8 cellular contexts compared by ENCODE assay signal in genomic region chr14:99946652-99947489, GRCh38.
DNase-seq lines count a peak whose midpoint lies in the region; ATAC-seq, FAIRE-seq and TF ChIP-seq lines count a peak whose summit lies in the region.

No MANE protein-coding gene starts in this region.

- no peak for FAIRE-seq in H54 (lab: Jason Lieb, UNC)

- H2AFZ ChIP-seq in neuronal stem cell (ENCODE audit: low read length): no peak overlapping the region

- no peaks in the 10 kb centered on the region for H3K79me1 ChIP-seq in neuronal stem cell (ENCODE audit: low read depth, low read length)

- no peak overlapping the region for H4K8ac ChIP-seq in neuronal stem cell (ENCODE audit: low read depth, low read length)

- POLR2A ChIA-PET in activated CD8-positive, alpha-beta T cell treated with anti-CD3 and anti-CD28 coated beads, Interleukin-2, amount 10 ng/mL, durations not matched to agents 7 days and 5 days (lab: Charles Lee): no interaction called here

- no CpG with 5 or more reads among the region's 33 CpGs for WGBS in neuronal stem cell (ENCODE audit: extremely low coverage in 2 of 2, insufficient read length in 2 of 2, insufficient replicate concordance in 1 of 2), 2 donors
- WGBS in upper lobe of left lung, 2 donors: 38 to 42% methylated on average over 26 to 32 of the region's 33 CpGs

- H2BK15ac ChIP-seq in neuronal stem cell (ENCODE audit: low read length): no peak overlapping the region

- no peak overlapping the region for H2BK12ac ChIP-seq in neuronal stem cell (ENCODE audit: low read length)

- no peaks in the 10 kb centered on the region for H3K27me3 ChIP-seq in neuronal stem cell (ENCODE audit: control insufficient read depth in 3 of 3, insufficient read depth in 3 of 3, low read depth in 1 of 3, low read length in 3 of 3)
- no peaks in the 10 kb centered on the region for H3K27me3 ChIP-seq in upper lobe of left lung

- H3K36me3 Mint-ChIP-seq in activated CD8-positive, alpha-beta T cell treated with anti-CD3 and anti-CD28 coated beads, Interleukin-2, amount 10 ng/mL, durations not matched to agents 7 days and 5 days (ENCODE audit: low read depth): no peaks in the 10 kb centered on the region

- H2BK5ac ChIP-seq in neuronal stem cell (ENCODE audit: low read length): peak overlapping the region; percentile 32

- H3K14ac ChIP-seq in neuronal stem cell (ENCODE audit: low read length): no peak overlapping the region

- H3K27ac ChIP-seq in neuronal stem cell (replicated peaks; ENCODE audit: low read length) (no peak overlapping the region), upper lobe of left lung (peak overlapping the region in 1 of 4 donors; percentile 1)

- H3K4me2 ChIP-seq in neuronal stem cell (ENCODE audit: insufficient read depth, low read length, poor library complexity, severe bottlenecking): no peak overlapping the region

- H3K4me3 ChIP-seq in epithelial cell of proximal tubule (ENCODE audit: low read depth, low read length) (peak overlapping the region; percentile 6), neuronal stem cell (ENCODE audit: low read length in 2 of 2) (no peak overlapping the region), upper lobe of left lung (no peak overlapping the region)

- TF ChIP-seq POLR2A in H54 (IDR thresholded peaks at IDR 0.05; ENCODE audit: low read depth, low read length): no peak
- TF ChIP-seq POLR2A in upper lobe of left lung (IDR thresholded peaks at IDR 0.05): no peak

- peaks cover 0 to under 1% of the 10 kb centered on the region in 2 donors for H3K9me3 ChIP-seq in neuronal stem cell (replicated peaks in 1 of 2; ENCODE audit: control insufficient read depth in 2 of 2, insufficient read depth in 1 of 2, low read depth in 1 of 2, low read length in 2 of 2)
- H3K9me3 ChIP-seq in upper lobe of left lung: no peaks in the 10 kb centered on the region

- TF ChIP-seq EP300 in upper lobe of left lung (IDR thresholded peaks at IDR 0.05): no peak

- no peak overlapping the region for H3K27ac Mint-ChIP-seq in activated CD8-positive, alpha-beta T cell treated with anti-CD3 and anti-CD28 coated beads, Interleukin-2, amount 10 ng/mL, durations not matched to agents 7 days and 5 days

- ATAC-seq in activated CD8-positive, alpha-beta T cell treated with anti-CD3 and anti-CD28 coated beads, Interleukin-2, amount 10 ng/mL, durations not matched to agents 7 days and 5 days: peak; percentile 86
- ATAC-seq in upper lobe of left lung (ENCODE audit: low FRiP score in 2 of 2): peak; percentile 60 to 61

- peaks cover 15% of the 10 kb centered on the region for H3K27me3 Mint-ChIP-seq in activated CD8-positive, alpha-beta T cell treated with anti-CD3 and anti-CD28 coated beads, Interleukin-2, amount 10 ng/mL, durations not matched to agents 7 days and 5 days (ENCODE audit: low read depth)

- H3K23ac ChIP-seq in neuronal stem cell (ENCODE audit: low read depth, low read length, poor library complexity): peak overlapping the region; percentile 9

- H3K18ac ChIP-seq in neuronal stem cell (ENCODE audit: low read length): no peak overlapping the region

- H3K9ac ChIP-seq in neuronal stem cell (ENCODE audit: low read depth, low read length, poor library complexity): no peak overlapping the region

- peaks cover 7 to 17% of the 10 kb centered on the region in 2 donors for H3K4me1 ChIP-seq in neuronal stem cell (ENCODE audit: control insufficient read depth in 2 of 2, insufficient read depth in 1 of 2, low read depth in 1 of 2, low read length in 2 of 2)
- H3K4me1 ChIP-seq in upper lobe of left lung: peaks cover 13 to 46% (median 29%) of the 10 kb centered on the region in 4 donors

- H3K36me3 ChIP-seq in neuronal stem cell (replicated peaks in 1 of 2; ENCODE audit: control insufficient read depth in 2 of 2, insufficient read depth in 2 of 2, low read length in 2 of 2) (peaks cover 12 to 21% of the 10 kb centered on the region in 2 donors), upper lobe of left lung (peaks cover 0 to 16% (median 5%) of the 10 kb centered on the region in 4 donors)

- no peak overlapping the region for H4K91ac ChIP-seq in neuronal stem cell (ENCODE audit: low read depth, low read length, poor library complexity)

- no peak overlapping the region for H3K4me3 Mint-ChIP-seq in activated CD8-positive, alpha-beta T cell treated with anti-CD3 and anti-CD28 coated beads, Interleukin-2, amount 10 ng/mL, durations not matched to agents 7 days and 5 days

- no peak overlapping the region for H2AK5ac ChIP-seq in neuronal stem cell (ENCODE audit: low read depth, low read length)

- H3K4ac ChIP-seq in neuronal stem cell (ENCODE audit: low read length): no peak overlapping the region

- TF ChIP-seq CTCF in epithelial cell of proximal tubule (conservative IDR thresholded peaks at IDR 0.05; ENCODE audit: low read depth, low read length) (peak; percentile 98), upper lobe of left lung (IDR thresholded peaks at IDR 0.05) (peak; percentile 48 to 89 (median 68))

- H2BK120ac ChIP-seq in neuronal stem cell (ENCODE audit: low read depth, low read length): no peak overlapping the region

- DNase-seq in Daoy (ENCODE audit: low read depth): peak; percentile 52
- peak; percentile 60 for DNase-seq in H54 (ENCODE audit: insufficient read length, low spot score)
- peak; percentile 68 for DNase-seq in NCI-H1694 treated with DMSO at 0.1 percent for 48 hours (lab: John Stamatoyannopoulos, UW)
- peak; percentile 62 for DNase-seq in activated CD8-positive, alpha-beta T cell treated with anti-CD3 and anti-CD28 coated beads, Interleukin-2, amount 10 ng/mL, durations not matched to agents 7 days and 5 days
- no peak for DNase-seq in epithelial cell of proximal tubule (ENCODE audit: low read depth)
- DNase-seq in neuronal stem cell (ENCODE audit: low spot score): peak; percentile 37
- peak in 1 of 2 donors; percentile 82 for DNase-seq in upper lobe of left lung
- no peak for DNase-seq in middle frontal gyrus (ENCODE audit: extremely low spot score, low spot score)

- CTCF ChIA-PET in activated CD8-positive, alpha-beta T cell treated with anti-CD3 and anti-CD28 coated beads, Interleukin-2, amount 10 ng/mL, durations not matched to agents 7 days and 5 days (lab: Charles Lee): interaction anchor here (0.6 to 1.9 kb wide), 16 partner anchors 9 to 352 kb away, joined by 3 to 11 read pairs (median 3); partner anchors contain the start of gene CYP46A1

- no peaks in the 10 kb centered on the region for H3K9me3 Mint-ChIP-seq in activated CD8-positive, alpha-beta T cell treated with anti-CD3 and anti-CD28 coated beads, Interleukin-2, amount 10 ng/mL, durations not matched to agents 7 days and 5 days (ENCODE audit: insufficient read depth)

- peaks cover 9% of the 10 kb centered on the region for H3K4me1 Mint-ChIP-seq in activated CD8-positive, alpha-beta T cell treated with anti-CD3 and anti-CD28 coated beads, Interleukin-2, amount 10 ng/mL, durations not matched to agents 7 days and 5 days (ENCODE audit: low read depth)

Comparison
In these comparisons a context has a peak if more than half of its experiments do, and no peak if none do; other contexts are left out.
1. DNase-seq: peak in Daoy (single experiment), H54 (single experiment), NCI-H1694 treated with DMSO at 0.1 percent for 48 hours (single experiment), activated CD8-positive, alpha-beta T cell treated with anti-CD3 and anti-CD28 coated beads, Interleukin-2, amount 10 ng/mL, durations not matched to agents 7 days and 5 days (single experiment) and neuronal stem cell (single experiment); none in epithelial cell of proximal tubule (single experiment) and middle frontal gyrus (single experiment).